Comparison of ENCODE assay signal across 1 cellular context in genomic region chr22:20803696-20804324, GRCh38.
TF ChIP-seq lines count a peak whose summit lies in the region.

No MANE protein-coding gene starts in this region.

TF ChIP-seq in GM23338, 12 proteins besides CTCF, POLR2A, EP300 and RAD21 (continued from another document):
- TF ChIP-seq ZNF462 (CRISPR knock-in tag; IDR thresholded peaks at IDR 0.05) (no peak), ETS1 (IDR thresholded peaks at IDR 0.05) (no peak)
